In genomic region chr18:48302736-48303135, GRCh38 we compare ENCODE assay signal across 21 cellular contexts.
DNase-seq lines count a peak whose midpoint lies in the region; TF ChIP-seq lines count a peak whose summit lies in the region.
"Had no signal": no experiment of that assay in that cellular context is flagged by ENCODE, and none has a peak within 500 bp of the region (broad histone marks: within the 10 kb centered on the region; RNA-seq: fewer than 3 reads in every experiment).

No MANE protein-coding gene starts in this region.

- H3K27me3 ChIP-seq in sigmoid colon (no peaks in the 10 kb centered on the region), Caco-2 (replicated peaks; ENCODE audit: control insufficient read depth, insufficient read depth, low read length) (no peaks in the 10 kb centered on the region)
- H3K27me3 ChIP-seq: BLaER1 treated with 17β-estradiol and CSF1 and Interleukin-3, amounts not matched to agents 10 nM and 100 nM had no signal

- H3K9me3 Mint-ChIP-seq in Caco-2 (ENCODE audit: unreplicated experiment) = no peaks in the 10 kb centered on the region
- H3K9me3 Mint-ChIP-seq: CD4-positive, alpha-beta T cell; CD8-positive, alpha-beta T cell had no signal

- H3K4me3 ChIP-seq in sigmoid colon (no peak overlapping the region), Caco-2 (ENCODE audit: low read depth, low read length) (no peak overlapping the region)
- H3K4me3 ChIP-seq: A549; BLaER1 treated with 17β-estradiol and CSF1 and Interleukin-3, amounts not matched to agents 10 nM and 100 nM; GM12878 had no signal

- H3K4me1 Mint-ChIP-seq in Caco-2 (ENCODE audit: low read depth, unreplicated experiment) = no peaks in the 10 kb centered on the region
- H3K4me1 Mint-ChIP-seq: B cell had no signal

- no peak overlapping the region for H3K4me3 Mint-ChIP-seq in Caco-2 (ENCODE audit: unreplicated experiment)
- H3K4me3 Mint-ChIP-seq: B cell; CD4-positive, alpha-beta T cell; CD8-positive, alpha-beta T cell had no signal

- TF ChIP-seq POLR2A in sigmoid colon (IDR thresholded peaks at IDR 0.05) = no peak

- H3K36me3 ChIP-seq in sigmoid colon = no peaks in the 10 kb centered on the region
- no peaks in the 10 kb centered on the region for H3K36me3 ChIP-seq in Caco-2 (ENCODE audit: control insufficient read depth, insufficient read depth, low read length)
- H3K36me3 ChIP-seq: BLaER1 treated with 17β-estradiol and CSF1 and Interleukin-3, amounts not matched to agents 10 nM and 100 nM had no signal

- CTCF ChIA-PET in Caco-2 (lab: Charles Lee) = no interaction called here

- no peak for TF ChIP-seq CTCF in sigmoid colon (IDR thresholded peaks at IDR 0.05)
- no peak for TF ChIP-seq CTCF in Caco-2 (IDR thresholded peaks at IDR 0.05; ENCODE audit: insufficient read depth in 1 of 2, low read depth in 1 of 2, low read length in 1 of 2, severe bottlenecking in 1 of 2, unreplicated experiment in 1 of 2)

- H3K27me3 Mint-ChIP-seq in Caco-2 (ENCODE audit: insufficient read depth, unreplicated experiment) = no peaks in the 10 kb centered on the region
- H3K27me3 Mint-ChIP-seq: CD4-positive, alpha-beta T cell had no signal

- H3K27ac ChIP-seq in sigmoid colon = no peak overlapping the region
- H3K27ac ChIP-seq: 22Rv1; A549; BLaER1 treated with 17β-estradiol and CSF1 and Interleukin-3, amounts not matched to agents 10 nM and 100 nM; C4-2B had no signal

- 95 to 96% methylated on average over 3 of the region's 3 CpGs for WGBS in sigmoid colon, 2 donors

- H3K4me1 ChIP-seq in sigmoid colon (no peaks in the 10 kb centered on the region), Caco-2 (no peaks in the 10 kb centered on the region)
- H3K4me1 ChIP-seq: A549 had no signal

- H3K27ac Mint-ChIP-seq in Caco-2 (ENCODE audit: unreplicated experiment) = no peak overlapping the region
- H3K27ac Mint-ChIP-seq: B cell; CD4-positive, alpha-beta T cell; CD8-positive, alpha-beta T cell had no signal

- BruUV-seq in Caco-2 (replicated peaks; lab: Mats Ljungman, UMichigan) = no TSS peak

- DNase-seq in activated effector memory CD4-positive, alpha-beta T cell treated with anti-CD3 and anti-CD28 coated beads, Interleukin-2, amount 50 U/mL, for 16 hours = peak; percentile 33
- no peak for DNase-seq in activated effector memory CD4-positive, alpha-beta T cell treated with Interleukin-2 at 50 U/mL for 16 hours
- peak; percentile 52 for DNase-seq in islet precursor cell
- DNase-seq in sigmoid colon = peak; percentile 8
- no peak for DNase-seq in Caco-2
- DNase-seq: AML-193; CD4-positive, alpha-beta T cell; CD8-positive, alpha-beta T cell; DMS 273 treated with DMSO at 0.1 percent for 48 hours; DMS153; DMS53; DMS79; DND-41; EL; GDM1 had no signal

- H3K9me3 ChIP-seq in sigmoid colon (no peaks in the 10 kb centered on the region), Caco-2 (no peaks in the 10 kb centered on the region)
- H3K9me3 ChIP-seq: A549; BLaER1 treated with 17β-estradiol and CSF1 and Interleukin-3, amounts not matched to agents 10 nM and 100 nM had no signal

- POLR2A ChIA-PET in Caco-2 (lab: Charles Lee) = no interaction called here

- no peaks in the 10 kb centered on the region for H3K36me3 Mint-ChIP-seq in Caco-2 (ENCODE audit: insufficient read depth, unreplicated experiment)
- H3K36me3 Mint-ChIP-seq: CD8-positive, alpha-beta T cell had no signal

- TF ChIP-seq EP300 in sigmoid colon (IDR thresholded peaks at IDR 0.05) = no peak

- intact Hi-C loops in sigmoid colon (cut with DNase I) (no loop called here), Caco-2 (cut with micrococcal nuclease; ENCODE audit: unreplicated experiment) (no loop called here)

Comparison
In these comparisons a context has a peak if more than half of its experiments do, and no peak if none do; other contexts are left out.
1. DNase-seq: peak in activated effector memory CD4-positive, alpha-beta T cell treated with anti-CD3 and anti-CD28 coated beads, Interleukin-2, amount 50 U/mL, for 16 hours (single experiment), islet precursor cell (single experiment) and sigmoid colon (single experiment); none in activated effector memory CD4-positive, alpha-beta T cell treated with Interleukin-2 at 50 U/mL for 16 hours (single experiment) and Caco-2 (0 of 2).